Comparison of ENCODE assay signal across 1 cellular context in genomic region chr4:675036-675804, GRCh38.
TF ChIP-seq lines count a peak whose summit lies in the region.

No MANE protein-coding gene starts in this region.

TF ChIP-seq in GM23338, 12 proteins besides CTCF, POLR2A, EP300 and RAD21 (continued from another document):
- TF ChIP-seq ETS1 (IDR thresholded peaks at IDR 0.05), result no peak
- no peak for TF ChIP-seq STAT1 (IDR thresholded peaks at IDR 0.05; ENCODE audit: unreplicated experiment)
- no peak for TF ChIP-seq JUNB (IDR thresholded peaks at IDR 0.05; ENCODE audit: unreplicated experiment)
- no peak for TF ChIP-seq ZNF114 (CRISPR knock-in tag; IDR thresholded peaks at IDR 0.05)
TF ChIP-seq in GM23338: peak in this region for 0.
